In genomic region chr5:43547532-43547931, GRCh38 we compare ENCODE assay signal across 2 cellular contexts.
TF ChIP-seq lines count a peak whose summit lies in the region.

No MANE protein-coding gene starts in this region.

TF ChIP-seq in HEK293, 187 proteins besides CTCF, POLR2A, EP300 and RAD21:
- TF ChIP-seq SCRT2 (tag by site-specific recombination; IDR thresholded peaks at IDR 0.05) (peak; percentile 72), ZNF600 (tag by site-specific recombination; IDR thresholded peaks at IDR 0.05) (no peak), SCRT1 (tag by site-specific recombination; IDR thresholded peaks at IDR 0.05; ENCODE audit: borderline replicate concordance) (peak; percentile 86; the same call in 1 of the 2 replicates), IKZF3 (tag by site-specific recombination; IDR thresholded peaks at IDR 0.05) (no peak), GFI1B (tag by site-specific recombination; IDR thresholded peaks at IDR 0.05) (no peak), ZNF175 (tag by site-specific recombination; IDR thresholded peaks at IDR 0.05) (no peak), PRDM1 (tag by site-specific recombination; IDR thresholded peaks at IDR 0.05) (no peak), BCL11A (tag by site-specific recombination; IDR thresholded peaks at IDR 0.05; ENCODE audit: low read depth) (no peak), HOXA7 (CRISPR knock-in tag; IDR thresholded peaks at IDR 0.05; ENCODE audit: borderline replicate concordance) (no peak)

TF ChIP-seq in endothelial cell of umbilical vein, 7 proteins besides CTCF, POLR2A, EP300 and RAD21:
- TF ChIP-seq FOS (IDR thresholded peaks at IDR 0.05; ENCODE audit: borderline replicate concordance, insufficient read depth, low read length) (no peak), POLR2AphosphoS5 (IDR thresholded peaks at IDR 0.05; ENCODE audit: insufficient read depth, low read depth, low read length) (no peak), EZH2 (IDR thresholded peaks at IDR 0.05; ENCODE audit: borderline replicate concordance, low read depth, low read length, severe bottlenecking) (no peak), MAX (IDR thresholded peaks at IDR 0.05; ENCODE audit: insufficient read depth, insufficient read length) (no peak), JUN (IDR thresholded peaks at IDR 0.05; ENCODE audit: borderline replicate concordance, insufficient read depth, insufficient read length, low read depth) (no peak), GATA2 (IDR thresholded peaks at IDR 0.05; ENCODE audit: insufficient read depth, insufficient read length, low read depth, low read length) (no peak), MYC (IDR thresholded peaks at IDR 0.05; ENCODE audit: low read depth, low read length) (no peak)
